In the genomic region with DNA sequence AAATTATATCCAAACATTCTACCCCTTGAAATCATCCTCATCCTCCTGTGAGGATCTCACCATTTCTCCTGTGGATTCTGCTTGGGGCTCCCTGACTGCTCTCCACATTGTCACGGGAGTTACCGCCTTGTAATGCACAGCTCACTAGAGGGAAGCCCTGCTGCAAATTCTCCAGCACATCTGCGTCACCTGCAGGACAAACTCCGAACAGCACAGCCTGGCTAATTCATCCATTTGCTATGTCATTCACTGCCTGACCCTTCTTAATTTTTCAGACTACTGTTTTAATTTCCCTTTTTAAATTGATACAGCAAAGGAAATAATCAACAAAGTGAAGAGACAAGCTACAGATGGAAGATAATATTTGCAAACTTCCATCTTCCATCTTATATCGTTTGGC, we compare ENCODE assay signal across 21 cellular contexts.
DNase-seq lines count a peak whose midpoint lies in the region; ATAC-seq, FAIRE-seq and TF ChIP-seq lines count a peak whose summit lies in the region.
"Had no signal": no experiment of that assay in that cellular context is flagged by ENCODE, and none has a peak within 500 bp of the region (broad histone marks: within the 10 kb centered on the region; RNA-seq: fewer than 3 reads in every experiment).

No MANE protein-coding gene starts in this region.

- no peak overlapping the region for H2BK15ac ChIP-seq in neuronal stem cell (ENCODE audit: low read length)

- no peaks in the 10 kb centered on the region for H3K79me1 ChIP-seq in neuronal stem cell (ENCODE audit: low read depth, low read length)

- H3K9me3 ChIP-seq in neuronal stem cell (replicated peaks in 1 of 2; ENCODE audit: control insufficient read depth in 2 of 2, insufficient read depth in 1 of 2, low read depth in 1 of 2, low read length in 2 of 2) = no peaks in the 10 kb centered on the region
- no peaks in the 10 kb centered on the region for H3K9me3 ChIP-seq in kidney (ENCODE audit: control insufficient read depth in 1 of 2, low read length in 2 of 2)

- H3K23ac ChIP-seq in neuronal stem cell (ENCODE audit: low read depth, low read length, poor library complexity) = no peak overlapping the region

- no peaks in the 10 kb centered on the region for H3K79me2 ChIP-seq in GM23338 (replicated peaks; ENCODE audit: insufficient read depth)

- H3K27ac ChIP-seq in GM23338 (ENCODE audit: low read depth) (no peak overlapping the region), neuronal stem cell (replicated peaks; ENCODE audit: low read length) (no peak overlapping the region), kidney (ENCODE audit: low read depth in 2 of 2, low read length in 2 of 2) (no peak overlapping the region)
- H3K27ac ChIP-seq: cardiac muscle cell had no signal

- FAIRE-seq in kidney (lab: Jason Lieb, UNC) = no peak
- FAIRE-seq: H54 had no signal

- H2AFZ ChIP-seq in GM23338 (peak overlapping the region; percentile 75; the same call in 1 of the 2 replicates), neuronal stem cell (ENCODE audit: low read length) (no peak overlapping the region)

- WGBS in neuronal stem cell (ENCODE audit: extremely low coverage in 2 of 2, insufficient read length in 2 of 2, insufficient replicate concordance in 1 of 2), 2 donors = no CpG with 5 or more reads among the region's 5 CpGs

- no peak overlapping the region for H3K18ac ChIP-seq in neuronal stem cell (ENCODE audit: low read length)

- H3K27me3 Mint-ChIP-seq in GM23338 (ENCODE audit: insufficient read depth, low read depth, poor library complexity) = no peaks in the 10 kb centered on the region
- H3K27me3 Mint-ChIP-seq in activated T-helper 17 cell treated with anti-CD3 and anti-CD28 coated beads, Interleukin-2, amount 50 U/mL, for 72 hours = no peaks in the 10 kb centered on the region
- H3K27me3 Mint-ChIP-seq: activated B cell treated with CpG ODN at 0.5 μM for 24 hours; natural killer cell treated with Interleukin-12 subunit alpha and Interleukin-12 subunit beta and Interleukin-15 and Interleukin-18, amount 100 ng/mL, for 72 hours; stimulated activated naive B cell treated with anti-CD40 and anti-IgM and Interleukin-4, amounts not matched to agents 10 μg/mL and 1 μg/mL and 100 μg/mL, for 72 hours had no signal

- H2BK12ac ChIP-seq in neuronal stem cell (ENCODE audit: low read length) = no peak overlapping the region

- TF ChIP-seq CTCF in GM23338 (conservative IDR thresholded peaks at IDR 0.05; ENCODE audit: low read depth in 2 of 2) (peak; percentile 78 to 89), fibroblast of villous mesenchyme (IDR thresholded peaks at IDR 0.05; ENCODE audit: insufficient read depth, low read depth, low read length) (peak; percentile 29), kidney (IDR thresholded peaks at IDR 0.05; ENCODE audit: borderline replicate concordance, extremely low read depth, insufficient read depth) (no peak)

- peak; percentile 74 for DNase-seq in GM23338 (ENCODE audit: low spot score)
- DNase-seq in SHP77 treated with DMSO at 0.1 percent for 48 hours (lab: John Stamatoyannopoulos, UW) = peak; percentile 15
- DNase-seq in fibroblast of villous mesenchyme (ENCODE audit: low read depth) = no peak
- DNase-seq in neuronal stem cell (ENCODE audit: low spot score) = peak; percentile 12
- DNase-seq in NCI-H2107 (lab: John Stamatoyannopoulos, UW) = no peak
- no peak for DNase-seq in kidney
- no peak for DNase-seq in NCI-H2171 (lab: John Stamatoyannopoulos, UW)
- DNase-seq: activated B cell treated with CpG ODN at 0.5 μM for 24 hours; activated CD8-positive, alpha-beta memory T cell treated with anti-CD3 and anti-CD28 coated beads, Interleukin-2, amount 50 U/mL, for 4 hours; activated naive CD4-positive, alpha-beta T cell treated with anti-CD3 and anti-CD28 coated beads, Interleukin-2, amount 50 U/mL, for 16 hours; CD8-positive, alpha-beta T cell; GDM1; left ventricle myocardium superior; NCI-H1930; stimulated activated CD4-positive, alpha-beta T cell treated with anti-CD3 and anti-CD28 coated beads, Interleukin-4, amount 100 ng/mL, for 4 hours; stimulated activated naive B cell treated with anti-CD40 and anti-IgM and Interleukin-4, amounts not matched to agents 10 μg/mL and 1 μg/mL and 100 μg/mL, for 72 hours; SW 1271 had no signal

- no peak overlapping the region for H3K4ac ChIP-seq in neuronal stem cell (ENCODE audit: low read length)

- H3K14ac ChIP-seq in neuronal stem cell (ENCODE audit: low read length) = no peak overlapping the region

- H3K27ac Mint-ChIP-seq in GM23338 = no peak overlapping the region
- no peak overlapping the region for H3K27ac Mint-ChIP-seq in activated T-helper 17 cell treated with anti-CD3 and anti-CD28 coated beads, Interleukin-2, amount 50 U/mL, for 72 hours
- H3K27ac Mint-ChIP-seq: activated B cell treated with CpG ODN at 0.5 μM for 24 hours; CD8-positive, alpha-beta T cell; natural killer cell treated with Interleukin-12 subunit alpha and Interleukin-12 subunit beta and Interleukin-15 and Interleukin-18, amount 100 ng/mL, for 72 hours; stimulated activated naive B cell treated with anti-CD40 and anti-IgM and Interleukin-4, amounts not matched to agents 10 μg/mL and 1 μg/mL and 100 μg/mL, for 72 hours had no signal

- no peaks in the 10 kb centered on the region for H3F3A ChIP-seq in GM23338 (replicated peaks; ENCODE audit: low read depth)

- H3K4me2 ChIP-seq in GM23338 (no peak overlapping the region), neuronal stem cell (ENCODE audit: insufficient read depth, low read length, poor library complexity, severe bottlenecking) (no peak overlapping the region)

- peaks cover 3% of the 10 kb centered on the region; the same call in 1 of the 2 replicates for H3K9me2 ChIP-seq in GM23338 (ENCODE audit: insufficient read depth)

- no peak overlapping the region for H3K4me3 Mint-ChIP-seq in GM23338
- H3K4me3 Mint-ChIP-seq in activated T-helper 17 cell treated with anti-CD3 and anti-CD28 coated beads, Interleukin-2, amount 50 U/mL, for 72 hours = no peak overlapping the region
- H3K4me3 Mint-ChIP-seq: activated B cell treated with CpG ODN at 0.5 μM for 24 hours; CD8-positive, alpha-beta T cell; natural killer cell treated with Interleukin-12 subunit alpha and Interleukin-12 subunit beta and Interleukin-15 and Interleukin-18, amount 100 ng/mL, for 72 hours; stimulated activated naive B cell treated with anti-CD40 and anti-IgM and Interleukin-4, amounts not matched to agents 10 μg/mL and 1 μg/mL and 100 μg/mL, for 72 hours had no signal

- intact Hi-C loops in kidney (cut with DNase I) = no loop called here

- no peak overlapping the region for H3K4me3 ChIP-seq in GM23338
- no peak overlapping the region for H3K4me3 ChIP-seq in fibroblast of villous mesenchyme (ENCODE audit: low read depth, low read length)
- H3K4me3 ChIP-seq in neuronal stem cell (ENCODE audit: low read length in 2 of 2) = no peak overlapping the region
- no peak overlapping the region for H3K4me3 ChIP-seq in kidney (ENCODE audit: low read length in 2 of 2)
- H3K4me3 ChIP-seq: cardiac muscle cell had no signal

- no peak overlapping the region for H2BK120ac ChIP-seq in neuronal stem cell (ENCODE audit: low read depth, low read length)

- H3K9me3 Mint-ChIP-seq in GM23338 = peaks cover 10% of the 10 kb centered on the region; the same call in 2 of the 3 replicates
- H3K9me3 Mint-ChIP-seq in activated T-helper 17 cell treated with anti-CD3 and anti-CD28 coated beads, Interleukin-2, amount 50 U/mL, for 72 hours = peaks cover 10% of the 10 kb centered on the region
- H3K9me3 Mint-ChIP-seq: CD8-positive, alpha-beta T cell had no signal

- H4K8ac ChIP-seq in neuronal stem cell (ENCODE audit: low read depth, low read length) = no peak overlapping the region

- no peaks in the 10 kb centered on the region for H3K36me3 ChIP-seq in GM23338 (ENCODE audit: insufficient read depth)
- no peaks in the 10 kb centered on the region for H3K36me3 ChIP-seq in neuronal stem cell (replicated peaks in 1 of 2; ENCODE audit: control insufficient read depth in 2 of 2, insufficient read depth in 2 of 2, low read length in 2 of 2)
- H3K36me3 ChIP-seq in kidney (ENCODE audit: control insufficient read depth in 1 of 2, insufficient read depth in 2 of 2, low read length in 2 of 2) = no peaks in the 10 kb centered on the region
- H3K36me3 ChIP-seq: cardiac muscle cell had no signal

- H3K27me3 ChIP-seq in GM23338 (ENCODE audit: insufficient read depth) (no peaks in the 10 kb centered on the region), neuronal stem cell (ENCODE audit: control insufficient read depth in 3 of 3, insufficient read depth in 3 of 3, low read depth in 1 of 3, low read length in 3 of 3) (no peaks in the 10 kb centered on the region)
- H3K27me3 ChIP-seq: cardiac muscle cell had no signal

- H3K4me1 ChIP-seq in GM23338 (ENCODE audit: insufficient read depth) (no peaks in the 10 kb centered on the region), neuronal stem cell (ENCODE audit: control insufficient read depth in 2 of 2, insufficient read depth in 1 of 2, low read depth in 1 of 2, low read length in 2 of 2) (no peaks in the 10 kb centered on the region), kidney (ENCODE audit: control insufficient read depth in 1 of 2, insufficient read depth in 1 of 2, low read depth in 1 of 2, low read length in 2 of 2) (no peaks in the 10 kb centered on the region)

- no peaks in the 10 kb centered on the region for H4K20me1 ChIP-seq in GM23338 (replicated peaks; ENCODE audit: insufficient read depth)

- H2AK5ac ChIP-seq in neuronal stem cell (ENCODE audit: low read depth, low read length) = no peak overlapping the region

- H2BK5ac ChIP-seq in neuronal stem cell (ENCODE audit: low read length) = no peak overlapping the region

- no peak overlapping the region for H3K9ac ChIP-seq in neuronal stem cell (ENCODE audit: low read depth, low read length, poor library complexity)
- no peak overlapping the region for H3K9ac ChIP-seq in kidney (ENCODE audit: low read length in 2 of 2)

- no peaks in the 10 kb centered on the region; the same call in 2 of the 3 replicates for H3K36me3 Mint-ChIP-seq in GM23338 (ENCODE audit: low read depth)
- H3K36me3 Mint-ChIP-seq in activated T-helper 17 cell treated with anti-CD3 and anti-CD28 coated beads, Interleukin-2, amount 50 U/mL, for 72 hours (ENCODE audit: low read depth) = no peaks in the 10 kb centered on the region
- H3K36me3 Mint-ChIP-seq: CD8-positive, alpha-beta T cell; natural killer cell treated with Interleukin-12 subunit alpha and Interleukin-12 subunit beta and Interleukin-15 and Interleukin-18, amount 100 ng/mL, for 72 hours; stimulated activated naive B cell treated with anti-CD40 and anti-IgM and Interleukin-4, amounts not matched to agents 10 μg/mL and 1 μg/mL and 100 μg/mL, for 72 hours had no signal

- no peak overlapping the region for H4K91ac ChIP-seq in neuronal stem cell (ENCODE audit: low read depth, low read length, poor library complexity)

- H3K4me1 Mint-ChIP-seq in GM23338 = no peaks in the 10 kb centered on the region
- H3K4me1 Mint-ChIP-seq in activated T-helper 17 cell treated with anti-CD3 and anti-CD28 coated beads, Interleukin-2, amount 50 U/mL, for 72 hours = no peaks in the 10 kb centered on the region
- H3K4me1 Mint-ChIP-seq: activated B cell treated with CpG ODN at 0.5 μM for 24 hours; stimulated activated naive B cell treated with anti-CD40 and anti-IgM and Interleukin-4, amounts not matched to agents 10 μg/mL and 1 μg/mL and 100 μg/mL, for 72 hours had no signal

- ATAC-seq in GM23338 = peak; percentile 96
- ATAC-seq in activated T-helper 17 cell treated with anti-CD3 and anti-CD28 coated beads, Interleukin-2, amount 50 U/mL, for 72 hours (replicated peaks) = no peak
- ATAC-seq: CD8-positive, alpha-beta T cell; left ventricle myocardium superior; natural killer cell treated with Interleukin-12 subunit alpha and Interleukin-12 subunit beta and Interleukin-15 and Interleukin-18, amount 100 ng/mL, for 72 hours; stimulated activated naive B cell treated with anti-CD40 and anti-IgM and Interleukin-4, amounts not matched to agents 10 μg/mL and 1 μg/mL and 100 μg/mL, for 72 hours had no signal

Comparison
In these comparisons a context has a peak if more than half of its experiments do, and no peak if none do; other contexts are left out.
1. DNase-seq: peak in GM23338 (single experiment), SHP77 treated with DMSO at 0.1 percent for 48 hours (single experiment) and neuronal stem cell (single experiment); none in fibroblast of villous mesenchyme (single experiment), NCI-H2107 (single experiment), kidney (single experiment) and NCI-H2171 (single experiment).